In the genomic region with DNA sequence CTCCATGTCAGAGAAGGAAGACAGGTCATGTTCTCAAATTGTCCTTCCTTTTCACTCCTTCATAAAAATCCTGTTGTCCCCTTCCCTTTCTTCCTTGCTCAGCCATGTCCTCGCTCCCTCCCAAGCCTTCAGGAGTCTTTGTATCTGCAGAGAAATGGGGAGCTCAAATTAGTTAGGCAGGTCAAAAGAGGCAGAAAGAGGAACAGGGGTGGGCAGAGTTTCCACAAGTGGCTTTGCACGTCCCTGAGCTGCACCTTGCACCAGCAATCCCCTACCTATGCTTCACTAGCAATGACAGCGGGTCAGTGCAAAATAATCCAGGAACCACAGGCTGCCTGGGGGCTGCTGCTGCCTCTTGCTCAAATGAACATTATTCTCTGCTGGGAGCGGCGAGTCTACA, we compare ENCODE assay signal across 15 cellular contexts.
"Had no signal": no experiment of that assay in that cellular context is flagged by ENCODE, and none has a peak within 500 bp of the region (broad histone marks: within the 10 kb centered on the region; RNA-seq: fewer than 3 reads in every experiment).

No MANE protein-coding gene starts in this region.

- H3K36me3 ChIP-seq: esophagus muscularis mucosa, gastroesophageal sphincter, left ventricle myocardium inferior, lower lobe of right lung, tibial nerve had no signal

- DNase-seq: effector memory CD8-positive, alpha-beta T cell; foreskin fibroblast; kidney; left cardiac atrium; left ventricle myocardium inferior; lower lobe of right lung; stimulated activated CD4-positive, alpha-beta T cell treated with anti-CD3 and anti-CD28 coated beads, Interleukin-2, amount 100 ng/mL, for 24 hours; stimulated activated CD4-positive, alpha-beta T cell treated with anti-CD3 and anti-CD28 coated beads, Interleukin-4, amount 100 ng/mL, for 4 hours; stimulated activated naive B cell treated with anti-CD40 and anti-IgM and Interleukin-4, amounts not matched to agents 10 μg/mL and 1 μg/mL and 100 μg/mL, for 72 hours; stimulated activated naive CD8-positive, alpha-beta T cell treated with anti-CD3 and anti-CD28 coated beads, Interleukin-15, amount 100 ng/mL, for 72 hours; testis had no signal

- H3K4me1 ChIP-seq: esophagus muscularis mucosa, gastroesophageal sphincter, lower lobe of right lung had no signal

- H3K9me3 ChIP-seq: lower lobe of right lung, testis had no signal

- H3K4me3 ChIP-seq: esophagus muscularis mucosa, gastroesophageal sphincter, left ventricle myocardium inferior, lower lobe of right lung, testis, tibial nerve had no signal

- H3K27me3 ChIP-seq: testis, tibial nerve had no signal

- H3K27ac ChIP-seq: epithelial cell of prostate, esophagus muscularis mucosa, gastroesophageal sphincter, left ventricle myocardium inferior, lower lobe of right lung, testis had no signal
